ENCODE assay signal across 10 cellular contexts in genomic region chr22:49975543-49976389, GRCh38. TPM values are rescaled to one million over a fixed set of nuclear protein-coding genes. Genes with fewer than 3 reads are reported as not detected.
A peak's percentile ranks its signal among the peaks of the same experiment; 100 is the strongest.
DNase-seq lines count a peak whose midpoint lies in the region; ATAC-seq and TF ChIP-seq lines count a peak whose summit lies in the region.
"Had no signal": no experiment of that assay in that cellular context is flagged by ENCODE, and none has a peak within 500 bp of the region (broad histone marks: within the 10 kb centered on the region; RNA-seq: fewer than 3 reads in every experiment).

No MANE protein-coding gene starts in this region.

- H3K9me3 ChIP-seq in CD4-positive, alpha-beta T cell (ENCODE audit: control insufficient read depth, low read length), result no peaks in the 10 kb centered on the region
- H3K9me3 ChIP-seq in ovary (no peaks in the 10 kb centered on the region), MM.1S (replicated peaks; ENCODE audit: insufficient read depth, low read length) (no peaks in the 10 kb centered on the region), esophagus squamous epithelium (peaks cover 0 to 7% (median 2%) of the 10 kb centered on the region in 3 donors)

- WGBS in ovary, 3 donors, result 32 to 38% (median 35%) methylated on average over 17 of the region's 17 CpGs
- 20 to 35% methylated on average over 7 to 14 of the region's 17 CpGs for WGBS in esophagus squamous epithelium, 2 donors

- no peak for TF ChIP-seq EP300 in ovary (IDR thresholded peaks at IDR 0.05)

- H3K36me3 ChIP-seq in ovary (no peaks in the 10 kb centered on the region), MM.1S (replicated peaks; ENCODE audit: insufficient read depth, low read length) (no peaks in the 10 kb centered on the region), esophagus squamous epithelium (no peaks in the 10 kb centered on the region)

- H3K4me3 ChIP-seq in ovary, result no peak overlapping the region
- no peak overlapping the region for H3K4me3 ChIP-seq in MM.1S (ENCODE audit: low read length)
- H3K4me3 ChIP-seq in esophagus squamous epithelium, result no peak overlapping the region

- peak in 2 of 10 experiments; percentile 1 to 32 for DNase-seq in CD4-positive, alpha-beta T cell
- DNase-seq in RWPE1 (ENCODE audit: low spot score), result no peak
- peak in 4 of 5 donors; percentile 15 to 31 (median 24) for DNase-seq in ovary
- no peak for DNase-seq in MM.1S
- DNase-seq in esophagus squamous epithelium (lab: John Stamatoyannopoulos, UW), result no peak
- DNase-seq: NCI-H2029 treated with DMSO at 0.1 percent for 48 hours had no signal

- no peak overlapping the region for H3K4me2 ChIP-seq in MM.1S (ENCODE audit: low read depth, low read length)

- no peaks in the 10 kb centered on the region for H4K20me1 ChIP-seq in MM.1S (ENCODE audit: insufficient read depth, low read length)

- no peak for TF ChIP-seq CTCF in CD4-positive, alpha-beta T cell (IDR thresholded peaks at IDR 0.05)
- TF ChIP-seq CTCF in RWPE1 (conservative IDR thresholded peaks at IDR 0.05; ENCODE audit: low read depth), result no peak
- no peak for TF ChIP-seq CTCF in brain (conservative IDR thresholded peaks at IDR 0.05)
- TF ChIP-seq CTCF in ovary (IDR thresholded peaks at IDR 0.05), result no peak
- TF ChIP-seq CTCF in MM.1S (IDR thresholded peaks at IDR 0.05; ENCODE audit: low read length), result no peak
- no peak for TF ChIP-seq CTCF in esophagus squamous epithelium (IDR thresholded peaks at IDR 0.05)

- TF ChIP-seq POLR2A in ovary (IDR thresholded peaks at IDR 0.05) (no peak), esophagus squamous epithelium (IDR thresholded peaks at IDR 0.05) (no peak)

- H3K4me1 Mint-ChIP-seq in CD4-positive, alpha-beta T cell (ENCODE audit: low read depth), result peaks cover 23% of the 10 kb centered on the region
- peaks cover 16% of the 10 kb centered on the region for H3K4me1 Mint-ChIP-seq in brain

- H3K4me1 ChIP-seq in ovary (ENCODE audit: insufficient read depth), result peaks cover 2% of the 10 kb centered on the region
- peaks cover 4% of the 10 kb centered on the region; the same call in 1 of the 2 replicates for H3K4me1 ChIP-seq in MM.1S (ENCODE audit: low read length)
- peaks cover 13 to 22% (median 16%) of the 10 kb centered on the region in 3 donors for H3K4me1 ChIP-seq in esophagus squamous epithelium

- no peak overlapping the region for H3K9ac ChIP-seq in MM.1S (ENCODE audit: low read length)

- H3K9me3 Mint-ChIP-seq in CD4-positive, alpha-beta T cell, result no peaks in the 10 kb centered on the region
- H3K9me3 Mint-ChIP-seq in brain, result peaks cover 11 to 19% (median 12%) of the 10 kb centered on the region in 5 experiments

- ATAC-seq in CD4-positive, alpha-beta T cell (ENCODE audit: poor library complexity), result no peak
- no peak for ATAC-seq in HG03108 (IDR thresholded peaks at IDR 0.05; ENCODE audit: unreplicated experiment)
- no peak for ATAC-seq in HG03520 (IDR thresholded peaks at IDR 0.05; ENCODE audit: unreplicated experiment)

- POLR2A ChIA-PET in CD4-positive, alpha-beta T cell (lab: Charles Lee), result interaction anchor here (0.6 to 1.4 kb wide), 4 partner anchors 8 to 45 kb away, joined by 3 to 7 read pairs (median 4); partner anchors contain the start of gene PIM3
- POLR2A ChIA-PET in RWPE1 (lab: Yijun Ruan, JAX; ENCODE audit: low non-redundant PET), result no interaction called here

- peaks cover 7% of the 10 kb centered on the region for H3K27me3 Mint-ChIP-seq in CD4-positive, alpha-beta T cell
- H3K27me3 Mint-ChIP-seq in brain, result peaks cover 4% of the 10 kb centered on the region

- peak overlapping the region; percentile 50 for H3K4me3 Mint-ChIP-seq in CD4-positive, alpha-beta T cell
- H3K4me3 Mint-ChIP-seq in brain, result no peak overlapping the region

- H3K9me2 ChIP-seq in MM.1S (replicated peaks; ENCODE audit: insufficient read depth, low read length), result no peaks in the 10 kb centered on the region

- no peaks in the 10 kb centered on the region for H3K79me2 ChIP-seq in MM.1S (ENCODE audit: low read length)

- peak overlapping the region; percentile 23 for H3K27ac ChIP-seq in CD4-positive, alpha-beta T cell (ENCODE audit: low read depth, low read length)
- H3K27ac ChIP-seq in RWPE1, result peak overlapping the region; percentile 71
- peak overlapping the region in 1 of 2 donors; percentile 38 for H3K27ac ChIP-seq in ovary
- no peak overlapping the region for H3K27ac ChIP-seq in MM.1S (ENCODE audit: low read length)
- peak overlapping the region in 2 of 4 donors; percentile 9 to 76 for H3K27ac ChIP-seq in esophagus squamous epithelium
- H3K27ac ChIP-seq: epithelial cell of prostate had no signal

- no peak overlapping the region for H2AFZ ChIP-seq in MM.1S (ENCODE audit: low read length)

- peak overlapping the region; percentile 75 for H3K27ac Mint-ChIP-seq in CD4-positive, alpha-beta T cell
- H3K27ac Mint-ChIP-seq in brain, result peak overlapping the region in 3 of 5 experiments; percentile 4 to 53 (median 9)

- CTCF ChIA-PET in CD4-positive, alpha-beta T cell (lab: Charles Lee), result interaction anchor here (0.8 kb wide), 1 partner anchor 55 kb away, joined by 3 read pairs; no protein-coding TSS in a partner anchor
- CTCF ChIA-PET in RWPE1 (lab: Yijun Ruan, JAX), result no interaction called here

- intact Hi-C loops in CD4-positive, alpha-beta T cell (cut with DNase I, micrococcal nuclease), result loop anchor here in 1 of 2 experiments (5.0 kb wide), 1 partner anchor 232 kb away; no protein-coding TSS in a partner anchor
- intact Hi-C loops in ovary (cut with DNase I) (no loop called here), esophagus squamous epithelium (cut with DNase I) (no loop called here)

- H3K27me3 ChIP-seq in CD4-positive, alpha-beta T cell (ENCODE audit: control insufficient read depth, insufficient read depth, low read length), result no peaks in the 10 kb centered on the region
- H3K27me3 ChIP-seq in ovary, result no peaks in the 10 kb centered on the region
- H3K27me3 ChIP-seq in MM.1S (replicated peaks; ENCODE audit: insufficient read depth, low read length), result peaks cover 24% of the 10 kb centered on the region
- H3K27me3 ChIP-seq in esophagus squamous epithelium, result peaks cover 0 to 3% (median 0%) of the 10 kb centered on the region in 4 donors

- H3K36me3 Mint-ChIP-seq in CD4-positive, alpha-beta T cell (ENCODE audit: low read depth), result peaks cover 6% of the 10 kb centered on the region
- H3K36me3 Mint-ChIP-seq in brain, result peaks cover 11% of the 10 kb centered on the region

- H3F3A ChIP-seq in MM.1S (ENCODE audit: insufficient read depth, low read length), result peaks cover 8% of the 10 kb centered on the region

RNA-seq across cellular contexts. Expression of gene PIM3, which starts 15.2 kb away (rescaled TPM):
- 100 to 1,000 TPM; 224 to 230 TPM for total RNA-seq in CD4-positive, alpha-beta T cell
- 49.4 TPM for polyA plus RNA-seq in brain (ENCODE audit: insufficient read depth, low read depth, low replicate concordance)
- 100 to 1,000 TPM in 1 of 7 donors, 10 to 100 TPM in 6; 29.7 to 291 (median 45.3) TPM for total RNA-seq in ovary
- polyA plus RNA-seq in ovary, result 10 to 100 TPM in 1 of 2 donors, 1 to 10 TPM in 1; 7.3 to 34.1 TPM
- 10 to 100 TPM; 43.8 to 75.7 (median 52.1) TPM for total RNA-seq in esophagus squamous epithelium

RNA-seq across cellular contexts. Expression of gene IL17REL, which starts 36.8 kb away (rescaled TPM):
- not detected for total RNA-seq in CD4-positive, alpha-beta T cell
- polyA plus RNA-seq in brain (ENCODE audit: insufficient read depth, low read depth, low replicate concordance), result not detected
- total RNA-seq in ovary, result under 1 TPM in 3 of 7 donors, not detected in 4; 0.10 to 0.18 (median 0.10) TPM
- polyA plus RNA-seq in ovary, result under 1 TPM in 1 of 2 donors, not detected in 1; 0.05 TPM
- total RNA-seq in esophagus squamous epithelium, result not detected

RNA-seq across cellular contexts. Expression of gene CRELD2, which starts 57.3 kb away (rescaled TPM):
- 10 to 100 TPM; 21.2 to 23.3 TPM for total RNA-seq in CD4-positive, alpha-beta T cell
- polyA plus RNA-seq in brain (ENCODE audit: insufficient read depth, low read depth, low replicate concordance) (18.8 TPM), ovary (10 to 100 TPM in 1 of 2 donors, 1 to 10 TPM in 1; 9.5 to 21.4 TPM)
- total RNA-seq in ovary (10 to 100 TPM; 12.9 to 53.4 (median 27.8) TPM), esophagus squamous epithelium (10 to 100 TPM; 22.7 to 45.7 (median 35.5) TPM)

RNA-seq across cellular contexts. Expression of gene ALG12, which starts 57.5 kb away (rescaled TPM):
- 10 to 100 TPM; 13.5 to 14.6 TPM for total RNA-seq in CD4-positive, alpha-beta T cell
- 10.8 TPM for polyA plus RNA-seq in brain (ENCODE audit: insufficient read depth, low read depth, low replicate concordance)
- total RNA-seq in ovary, result 10 to 100 TPM; 10.5 to 19.2 (median 15.5) TPM
- 10 to 100 TPM in 1 of 2 donors, 1 to 10 TPM in 1; 3.5 to 10.3 TPM for polyA plus RNA-seq in ovary
- total RNA-seq in esophagus squamous epithelium, result 10 to 100 TPM; 12.8 to 16.6 (median 13.0) TPM

Comparison
In these comparisons a context has a peak if more than half of its experiments do, and no peak if none do; other contexts are left out.
1. DNase-seq: peak in ovary (4 of 5); none in RWPE1 (single experiment), MM.1S (single experiment) and esophagus squamous epithelium (single experiment).